In genomic region chr5:36721664-36722063, GRCh38 we compare ENCODE assay signal across 15 cellular contexts.
DNase-seq lines count a peak whose midpoint lies in the region; ATAC-seq, FAIRE-seq and TF ChIP-seq lines count a peak whose summit lies in the region.
"Had no signal": no experiment of that assay in that cellular context is flagged by ENCODE, and none has a peak within 500 bp of the region (broad histone marks: within the 10 kb centered on the region; RNA-seq: fewer than 3 reads in every experiment).

No MANE protein-coding gene starts in this region.

- H3F3A ChIP-seq in Loucy (ENCODE audit: low read depth) (no peaks in the 10 kb centered on the region), SU-DHL-6 (ENCODE audit: insufficient read depth) (no peaks in the 10 kb centered on the region)

- no peak overlapping the region for H2AFZ ChIP-seq in Loucy (ENCODE audit: low read length)
- H2AFZ ChIP-seq in SU-DHL-6 (ENCODE audit: low read depth, low read length, severe bottlenecking), result no peak overlapping the region

- no peaks in the 10 kb centered on the region for H3K27me3 ChIP-seq in Loucy (ENCODE audit: insufficient read depth, low read length, poor library complexity, severe bottlenecking)
- H3K27me3 ChIP-seq in SU-DHL-6 (ENCODE audit: low read length), result no peaks in the 10 kb centered on the region
- H3K27me3 ChIP-seq in esophagus muscularis mucosa, result no peaks in the 10 kb centered on the region

- peak overlapping the region; percentile 93 for H3K4me2 ChIP-seq in Loucy (ENCODE audit: low read depth, low read length, poor library complexity, severe bottlenecking)
- peak overlapping the region; percentile 35 for H3K4me2 ChIP-seq in SU-DHL-6 (ENCODE audit: low read depth, low read length, poor library complexity, severe bottlenecking)
- H3K4me2 ChIP-seq: A549 had no signal

- H3K27ac Mint-ChIP-seq in stimulated activated memory B cell treated with anti-CD40 and anti-IgM and Interleukin-4, amounts not matched to agents 10 μg/mL and 1 μg/mL and 100 μg/mL, for 72 hours, result peak overlapping the region; percentile 38
- H3K27ac Mint-ChIP-seq in activated CD4-positive, alpha-beta memory T cell treated with anti-CD3 and anti-CD28 coated beads for 36 hours, result no peak overlapping the region
- H3K27ac Mint-ChIP-seq: CD8-positive, alpha-beta T cell had no signal

- H3K27me3 Mint-ChIP-seq in stimulated activated memory B cell treated with anti-CD40 and anti-IgM and Interleukin-4, amounts not matched to agents 10 μg/mL and 1 μg/mL and 100 μg/mL, for 72 hours, result no peaks in the 10 kb centered on the region
- no peaks in the 10 kb centered on the region for H3K27me3 Mint-ChIP-seq in activated CD4-positive, alpha-beta memory T cell treated with anti-CD3 and anti-CD28 coated beads for 36 hours

- H3K4me3 ChIP-seq in Loucy (ENCODE audit: low read length, poor library complexity, severe bottlenecking), result peak overlapping the region; percentile 76
- no peak overlapping the region for H3K4me3 ChIP-seq in SU-DHL-6 (ENCODE audit: insufficient read depth, low read length, poor library complexity, severe bottlenecking)
- H3K4me3 ChIP-seq in esophagus muscularis mucosa, result no peak overlapping the region
- H3K4me3 ChIP-seq: A549, K562 had no signal

- DNase-seq in GM12891 (ENCODE audit: insufficient read length, low spot score) (no peak), esophagus muscularis mucosa (ENCODE audit: extremely low spot score) (no peak), pons (ENCODE audit: low spot score) (no peak)
- DNase-seq in activated CD4-positive, alpha-beta memory T cell treated with anti-CD3 and anti-CD28 coated beads for 36 hours, result no peak
- DNase-seq: Caco-2; CD8-positive, alpha-beta T cell had no signal

- TF ChIP-seq EP300 in esophagus muscularis mucosa (IDR thresholded peaks at IDR 0.05), result no peak

- H3K9me2 ChIP-seq in Loucy (replicated peaks; ENCODE audit: low read depth, low read length) (no peaks in the 10 kb centered on the region), SU-DHL-6 (replicated peaks; ENCODE audit: insufficient read depth, low read length) (no peaks in the 10 kb centered on the region)

- peaks cover 5% of the 10 kb centered on the region for H3K36me3 Mint-ChIP-seq in stimulated activated memory B cell treated with anti-CD40 and anti-IgM and Interleukin-4, amounts not matched to agents 10 μg/mL and 1 μg/mL and 100 μg/mL, for 72 hours
- H3K36me3 Mint-ChIP-seq in activated CD4-positive, alpha-beta memory T cell treated with anti-CD3 and anti-CD28 coated beads for 36 hours, result no peaks in the 10 kb centered on the region
- H3K36me3 Mint-ChIP-seq: CD8-positive, alpha-beta T cell had no signal

- H3K9ac ChIP-seq in Loucy (ENCODE audit: low read depth, low read length, poor library complexity, severe bottlenecking), result no peak overlapping the region
- no peak overlapping the region for H3K9ac ChIP-seq in SU-DHL-6 (ENCODE audit: low read length)

- peaks cover 61% of the 10 kb centered on the region for H3K79me2 ChIP-seq in Loucy (ENCODE audit: insufficient read depth, low read length)
- no peaks in the 10 kb centered on the region for H3K79me2 ChIP-seq in SU-DHL-6 (ENCODE audit: insufficient read depth, low read length)

- no peak for ATAC-seq in stimulated activated memory B cell treated with anti-CD40 and anti-IgM and Interleukin-4, amounts not matched to agents 10 μg/mL and 1 μg/mL and 100 μg/mL, for 72 hours
- no peak for ATAC-seq in GM18517 (IDR thresholded peaks at IDR 0.05; ENCODE audit: unreplicated experiment)
- ATAC-seq: A549; CD8-positive, alpha-beta T cell; HCT116; K562 had no signal

- H4K20me1 ChIP-seq in Loucy (ENCODE audit: insufficient read depth, low read length, poor library complexity, severe bottlenecking) (no peaks in the 10 kb centered on the region), SU-DHL-6 (ENCODE audit: low read depth, low read length) (no peaks in the 10 kb centered on the region)

- TF ChIP-seq CTCF in Loucy (conservative IDR thresholded peaks at IDR 0.05; ENCODE audit: low read length), result no peak
- no peak for TF ChIP-seq CTCF in SU-DHL-6 (IDR thresholded peaks at IDR 0.05; ENCODE audit: insufficient read depth, low read length, poor library complexity, severe bottlenecking)
- no peak for TF ChIP-seq CTCF in esophagus muscularis mucosa (IDR thresholded peaks at IDR 0.05)

- intact Hi-C loops in esophagus muscularis mucosa (cut with DNase I), result no loop called here
- intact Hi-C loops in activated CD4-positive, alpha-beta memory T cell treated with anti-CD3 and anti-CD28 coated beads for 36 hours (cut with micrococcal nuclease), result no loop called here

- FAIRE-seq in GM12891 (lab: Jason Lieb, UNC), result peak; percentile 55
- FAIRE-seq: A549, H54, K562 had no signal

- POLR2A ChIA-PET in activated CD4-positive, alpha-beta memory T cell treated with anti-CD3 and anti-CD28 coated beads for 36 hours (lab: Charles Lee), result no interaction called here

- H3K4me1 ChIP-seq in Loucy (ENCODE audit: insufficient read depth, low read length, poor library complexity, severe bottlenecking) (peaks cover 46% of the 10 kb centered on the region), esophagus muscularis mucosa (peaks cover 0 to 11% (median 4%) of the 10 kb centered on the region in 4 donors)
- H3K4me1 ChIP-seq: A549, Caco-2 had no signal

- no peaks in the 10 kb centered on the region for H3K36me3 ChIP-seq in Loucy (ENCODE audit: insufficient read depth, low read length)
- H3K36me3 ChIP-seq in SU-DHL-6 (ENCODE audit: low read length), result no peaks in the 10 kb centered on the region
- no peaks in the 10 kb centered on the region for H3K36me3 ChIP-seq in esophagus muscularis mucosa

- no peak overlapping the region for H3K4me3 Mint-ChIP-seq in stimulated activated memory B cell treated with anti-CD40 and anti-IgM and Interleukin-4, amounts not matched to agents 10 μg/mL and 1 μg/mL and 100 μg/mL, for 72 hours
- H3K4me3 Mint-ChIP-seq in activated CD4-positive, alpha-beta memory T cell treated with anti-CD3 and anti-CD28 coated beads for 36 hours, result no peak overlapping the region
- H3K4me3 Mint-ChIP-seq: CD14-positive monocyte; CD8-positive, alpha-beta T cell had no signal

- TF ChIP-seq POLR2A in GM12891 (IDR thresholded peaks at IDR 0.05; ENCODE audit: low read depth, low read length), result no peak
- TF ChIP-seq POLR2A in esophagus muscularis mucosa (IDR thresholded peaks at IDR 0.05; ENCODE audit: low read depth), result no peak

- no peaks in the 10 kb centered on the region for H3K9me3 ChIP-seq in Loucy (ENCODE audit: insufficient read depth, low read depth, low read length)
- no peaks in the 10 kb centered on the region for H3K9me3 ChIP-seq in SU-DHL-6 (ENCODE audit: insufficient read depth, low read length)
- no peaks in the 10 kb centered on the region for H3K9me3 ChIP-seq in esophagus muscularis mucosa
- H3K9me3 ChIP-seq: A549, Caco-2 had no signal

- H3K4me1 Mint-ChIP-seq in stimulated activated memory B cell treated with anti-CD40 and anti-IgM and Interleukin-4, amounts not matched to agents 10 μg/mL and 1 μg/mL and 100 μg/mL, for 72 hours, result peaks cover 58% of the 10 kb centered on the region
- peaks cover 16% of the 10 kb centered on the region for H3K4me1 Mint-ChIP-seq in activated CD4-positive, alpha-beta memory T cell treated with anti-CD3 and anti-CD28 coated beads for 36 hours (ENCODE audit: low read depth)

- no peak overlapping the region for H3K27ac ChIP-seq in SU-DHL-6 (ENCODE audit: low read depth, low read length)
- H3K27ac ChIP-seq in esophagus muscularis mucosa (replicated peaks in 1 of 4), result no peak overlapping the region
- H3K27ac ChIP-seq: A549 had no signal

- H3K9me3 Mint-ChIP-seq in stimulated activated memory B cell treated with anti-CD40 and anti-IgM and Interleukin-4, amounts not matched to agents 10 μg/mL and 1 μg/mL and 100 μg/mL, for 72 hours, result no peaks in the 10 kb centered on the region
- H3K9me3 Mint-ChIP-seq in activated CD4-positive, alpha-beta memory T cell treated with anti-CD3 and anti-CD28 coated beads for 36 hours, result no peaks in the 10 kb centered on the region
- H3K9me3 Mint-ChIP-seq: CD14-positive monocyte; CD8-positive, alpha-beta T cell had no signal

- CTCF ChIA-PET in activated CD4-positive, alpha-beta memory T cell treated with anti-CD3 and anti-CD28 coated beads for 36 hours (lab: Charles Lee), result interaction anchor here (1.8 kb wide), 1 partner anchor 8 kb away, joined by 5 read pairs; no protein-coding TSS in a partner anchor

- WGBS in esophagus muscularis mucosa, result 77% methylated on average over 5 of the region's 5 CpGs

TF ChIP-seq in GM12891, 5 proteins besides CTCF, POLR2A, EP300 and RAD21:
- TF ChIP-seq PAX5 (IDR thresholded peaks at IDR 0.05; ENCODE audit: insufficient read depth, low read length, severe bottlenecking), result no peak
- no peak for TF ChIP-seq POU2F2 (IDR thresholded peaks at IDR 0.05; ENCODE audit: low read depth, low read length)
- TF ChIP-seq POLR2AphosphoS5 (IDR thresholded peaks at IDR 0.05; ENCODE audit: low read depth, low read length), result no peak
- no peak for TF ChIP-seq SPI1 (IDR thresholded peaks at IDR 0.05; ENCODE audit: low read depth, low read length)
- TF ChIP-seq TAF1 (IDR thresholded peaks at IDR 0.05; ENCODE audit: low read depth, low read length), result no peak
